15 cellular contexts compared by ENCODE assay signal in genomic region chr3:31530039-31530983, GRCh38. TPM values are rescaled to one million over a fixed set of nuclear protein-coding genes. Genes with fewer than 3 reads are reported as not detected.
DNase-seq lines count a peak whose midpoint lies in the region; ATAC-seq, FAIRE-seq and TF ChIP-seq lines count a peak whose summit lies in the region.
"Had no signal": no experiment of that assay in that cellular context is flagged by ENCODE, and none has a peak within 500 bp of the region (broad histone marks: within the 10 kb centered on the region; RNA-seq: fewer than 3 reads in every experiment).

No MANE protein-coding gene starts in this region.

- H3K4me3 ChIP-seq in DND-41 (ENCODE audit: low read depth in 1 of 2, low read length in 2 of 2) (peak overlapping the region; percentile 50 to 68), Loucy (ENCODE audit: low read length, poor library complexity, severe bottlenecking) (peak overlapping the region; percentile 88), astrocyte (ENCODE audit: insufficient read depth, low read depth, low read length) (peak overlapping the region; percentile 64), neural progenitor cell (peak overlapping the region; percentile 95)

- H3K9me3 ChIP-seq in DND-41 (ENCODE audit: insufficient read depth, low read length, severe bottlenecking): no peaks in the 10 kb centered on the region
- no peaks in the 10 kb centered on the region for H3K9me3 ChIP-seq in Loucy (ENCODE audit: insufficient read depth, low read depth, low read length)
- H3K9me3 ChIP-seq in astrocyte (ENCODE audit: insufficient read depth, low read depth, low read length): no peaks in the 10 kb centered on the region
- H3K9me3 ChIP-seq in neural progenitor cell (ENCODE audit: low read depth): no peaks in the 10 kb centered on the region
- H3K9me3 ChIP-seq: body of pancreas had no signal

- peak overlapping the region; percentile 99 for H3K27ac ChIP-seq in DND-41 (ENCODE audit: low read length)
- H3K27ac ChIP-seq in astrocyte (ENCODE audit: low read depth, low read length): no peak overlapping the region
- H3K27ac ChIP-seq in neural progenitor cell: no peak overlapping the region
- H3K27ac ChIP-seq: C4-2B had no signal

- H3K4me2 ChIP-seq in DND-41 (ENCODE audit: insufficient read depth, low read length): peak overlapping the region; percentile 68
- peak overlapping the region; percentile 97 for H3K4me2 ChIP-seq in Loucy (ENCODE audit: low read depth, low read length, poor library complexity, severe bottlenecking)
- H3K4me2 ChIP-seq in astrocyte (ENCODE audit: low read length): peak overlapping the region; percentile 90
- peak overlapping the region; percentile 92 for H3K4me2 ChIP-seq in neural progenitor cell

- H3K79me2 ChIP-seq in DND-41 (ENCODE audit: insufficient read depth, low read length) (peaks cover 52% of the 10 kb centered on the region), Loucy (ENCODE audit: insufficient read depth, low read length) (peaks cover 89% of the 10 kb centered on the region), astrocyte (ENCODE audit: insufficient read depth, low read length) (peaks cover 26% of the 10 kb centered on the region), neural progenitor cell (ENCODE audit: low read depth) (peaks cover 42% of the 10 kb centered on the region)

- H3K4me1 Mint-ChIP-seq in astrocyte (ENCODE audit: low read depth, unreplicated experiment): peaks cover 4% of the 10 kb centered on the region
- H3K4me1 Mint-ChIP-seq in neural progenitor cell: peaks cover 8% of the 10 kb centered on the region

- FAIRE-seq in astrocyte (lab: Jason Lieb, UNC): no peak
- FAIRE-seq: kidney, TTC549 had no signal

- no peaks in the 10 kb centered on the region for H3K9me3 Mint-ChIP-seq in astrocyte (ENCODE audit: unreplicated experiment)
- no peaks in the 10 kb centered on the region for H3K9me3 Mint-ChIP-seq in neural progenitor cell
- H3K9me3 Mint-ChIP-seq: activated T-cell treated with anti-CD3 and anti-CD28 coated beads, Interleukin-2, amount 50 U/mL, for 4 hours had no signal

- H3K27me3 ChIP-seq in DND-41 (ENCODE audit: insufficient read depth, low read length, poor library complexity): no peaks in the 10 kb centered on the region
- H3K27me3 ChIP-seq in Loucy (ENCODE audit: insufficient read depth, low read length, poor library complexity, severe bottlenecking): peaks cover 26% of the 10 kb centered on the region
- no peaks in the 10 kb centered on the region for H3K27me3 ChIP-seq in astrocyte (ENCODE audit: insufficient read depth, low read length)
- no peaks in the 10 kb centered on the region for H3K27me3 ChIP-seq in neural progenitor cell
- H3K27me3 ChIP-seq: body of pancreas had no signal

- H3K9me2 ChIP-seq in Loucy (replicated peaks; ENCODE audit: low read depth, low read length): no peaks in the 10 kb centered on the region

- no peak for ATAC-seq in DND-41 (ENCODE audit: insufficient read depth, low read depth)
- no peak for ATAC-seq in HG03342 (IDR thresholded peaks at IDR 0.05; ENCODE audit: unreplicated experiment)
- ATAC-seq: activated T-cell treated with anti-CD3 and anti-CD28 coated beads, Interleukin-2, amount 50 U/mL, for 4 hours; body of pancreas; esophagus mucosa had no signal

- no peak for DNase-seq in DND-41
- no peak for DNase-seq in astrocyte (ENCODE audit: low read depth)
- DNase-seq in neural progenitor cell (ENCODE audit: low spot score): no peak
- no peak for DNase-seq in EL
- DNase-seq in NCI-H1105 treated with DMSO at 0.1 percent for 48 hours (lab: John Stamatoyannopoulos, UW): no peak
- no peak for DNase-seq in activated CD4-positive, alpha-beta T cell treated with anti-CD3 and anti-CD28 coated beads, Interleukin-2, amount 50 U/mL, for 4 hours
- DNase-seq: activated T-cell treated with anti-CD3 and anti-CD28 coated beads, Interleukin-2, amount 50 U/mL, for 4 hours; body of pancreas; kidney; NCI-H187 treated with DMSO at 0.1 percent for 48 hours had no signal

- TF ChIP-seq CTCF in DND-41 (IDR thresholded peaks at IDR 0.05; ENCODE audit: borderline replicate concordance, extremely low read depth, low read length, poor library complexity, severe bottlenecking) (no peak), Loucy (conservative IDR thresholded peaks at IDR 0.05; ENCODE audit: low read length) (no peak), astrocyte (IDR thresholded peaks at IDR 0.05; ENCODE audit: insufficient read depth, low read depth, low read length) (no peak), neural progenitor cell (IDR thresholded peaks at IDR 0.05) (no peak)

- H3K4me3 Mint-ChIP-seq in astrocyte (ENCODE audit: unreplicated experiment) (no peak overlapping the region), neural progenitor cell (no peak overlapping the region)

- H2AFZ ChIP-seq in DND-41 (ENCODE audit: low read depth, low read length) (0 out of 2 replicates have a peak overlapping the region, but pooled peaks have one; percentile 38), Loucy (ENCODE audit: low read length) (no peak overlapping the region), astrocyte (ENCODE audit: low read depth, low read length) (no peak overlapping the region), neural progenitor cell (replicated peaks) (no peak overlapping the region)

- H3K27ac Mint-ChIP-seq in astrocyte (ENCODE audit: unreplicated experiment) (no peak overlapping the region), neural progenitor cell (no peak overlapping the region)

- H3K9ac ChIP-seq in DND-41 (ENCODE audit: low read depth, low read length) (peak overlapping the region; percentile 94), Loucy (ENCODE audit: low read depth, low read length, poor library complexity, severe bottlenecking) (peak overlapping the region; percentile 99), astrocyte (ENCODE audit: low read length) (no peak overlapping the region), neural progenitor cell (no peak overlapping the region)

- no peaks in the 10 kb centered on the region for H3K27me3 Mint-ChIP-seq in astrocyte (ENCODE audit: low read depth, unreplicated experiment)
- H3K27me3 Mint-ChIP-seq in neural progenitor cell (ENCODE audit: insufficient read depth, low read depth): peaks cover 7% of the 10 kb centered on the region

- H3K36me3 Mint-ChIP-seq in astrocyte (ENCODE audit: low read depth, unreplicated experiment) (no peaks in the 10 kb centered on the region), neural progenitor cell (no peaks in the 10 kb centered on the region)

- peaks cover 20% of the 10 kb centered on the region for H4K20me1 ChIP-seq in DND-41 (ENCODE audit: insufficient read depth, low read length)
- peaks cover 15% of the 10 kb centered on the region for H4K20me1 ChIP-seq in Loucy (ENCODE audit: insufficient read depth, low read length, poor library complexity, severe bottlenecking)
- H4K20me1 ChIP-seq in astrocyte (ENCODE audit: insufficient read depth, low read length): peaks cover 19% of the 10 kb centered on the region
- peaks cover 19% of the 10 kb centered on the region for H4K20me1 ChIP-seq in neural progenitor cell (ENCODE audit: low read depth)

- H3K36me3 ChIP-seq in DND-41 (ENCODE audit: insufficient read depth, low read length) (peaks cover 15% of the 10 kb centered on the region; the same call in 1 of the 2 replicates), Loucy (ENCODE audit: insufficient read depth, low read length) (peaks cover 17% of the 10 kb centered on the region), astrocyte (ENCODE audit: insufficient read depth, low read length) (no peaks in the 10 kb centered on the region), neural progenitor cell (no peaks in the 10 kb centered on the region)

- H3K4me1 ChIP-seq in DND-41 (ENCODE audit: insufficient read depth, low read length) (peaks cover 18% of the 10 kb centered on the region), Loucy (ENCODE audit: insufficient read depth, low read length, poor library complexity, severe bottlenecking) (peaks cover 40% of the 10 kb centered on the region), astrocyte (ENCODE audit: insufficient read depth, low read length) (peaks cover 7% of the 10 kb centered on the region), neural progenitor cell (peaks cover 21% of the 10 kb centered on the region)

- H3F3A ChIP-seq in Loucy (ENCODE audit: low read depth): peaks cover 7% of the 10 kb centered on the region
- peaks cover 16% of the 10 kb centered on the region for H3F3A ChIP-seq in neural progenitor cell (ENCODE audit: low read depth)

RNA-seq across cellular contexts. Expression of gene STT3B, which starts 2.4 kb away (rescaled TPM):
- total RNA-seq in astrocyte (156 and 164 TPM in 2 replicates), neural progenitor cell (ENCODE audit: low replicate concordance) (164 and 213 TPM in 2 replicates)

Comparison
In these comparisons a context has a peak if more than half of its experiments do, and no peak if none do; other contexts are left out.
1. H3K9ac ChIP-seq: peak in DND-41 (single experiment) and Loucy (single experiment); none in astrocyte (single experiment) and neural progenitor cell (single experiment).
2. Peak in every context shown above with its lines, with median percentiles within 50 percentile points of each other: H3K4me2 ChIP-seq and H3K4me3 ChIP-seq.